ENCODE assay signal across 18 cellular contexts in genomic region chr7:96720843-96721242, GRCh38. TPM values are rescaled to one million over a fixed set of nuclear protein-coding genes. Genes with fewer than 3 reads are reported as not detected.
DNase-seq lines count a peak whose midpoint lies in the region; ATAC-seq and TF ChIP-seq lines count a peak whose summit lies in the region.
"Had no signal": no experiment of that assay in that cellular context is flagged by ENCODE, and none has a peak within 500 bp of the region (broad histone marks: within the 10 kb centered on the region; RNA-seq: fewer than 3 reads in every experiment).

No MANE protein-coding gene starts in this region.

- H3K27ac Mint-ChIP-seq in osteocyte (ENCODE audit: unreplicated experiment): peak overlapping the region; percentile 6
- H3K27ac Mint-ChIP-seq: activated T-helper 2 cell treated with anti-CD3 and anti-CD28 coated beads, Interferon-gamma antibody, Interleukin-2, Interleukin-4, amounts not matched to agents 10 μg/mL and 5 μg/mL and 100 μg/mL, durations not matched to agents 14 hours and 24 hours and 36 hours; H9; T-helper 17 cell had no signal

- CTCF ChIA-PET in HEK293 (lab: Yijun Ruan, JAX) (interaction anchor here (0.9 kb wide), 1 partner anchor 415 kb away, joined by 3 read pairs; no protein-coding TSS in a partner anchor), HEK293T (lab: Yijun Ruan, JAX) (no interaction called here)

- peaks cover 11% of the 10 kb centered on the region; the same call in 1 of the 2 replicates for H3K4me1 ChIP-seq in HEK293 (ENCODE audit: control insufficient read depth, insufficient read depth, low read length)
- H3K4me1 ChIP-seq: right atrium auricular region had no signal

- H3K4me1 Mint-ChIP-seq in osteocyte (ENCODE audit: unreplicated experiment): peaks cover 13% of the 10 kb centered on the region
- H3K4me1 Mint-ChIP-seq: neural crest cell, T-helper 17 cell had no signal

- no peaks in the 10 kb centered on the region for H3K36me3 ChIP-seq in HEK293 (ENCODE audit: control insufficient read depth in 2 of 2, insufficient read depth in 1 of 2, low read length in 2 of 2)
- H3K36me3 ChIP-seq: right atrium auricular region had no signal

- H3K9me3 Mint-ChIP-seq in osteocyte (ENCODE audit: unreplicated experiment): no peaks in the 10 kb centered on the region
- H3K9me3 Mint-ChIP-seq: activated T-helper 2 cell treated with anti-CD3 and anti-CD28 coated beads, Interferon-gamma antibody, Interleukin-2, Interleukin-4, amounts not matched to agents 10 μg/mL and 5 μg/mL and 100 μg/mL, durations not matched to agents 14 hours and 24 hours and 36 hours; neural crest cell had no signal

- H3K27me3 Mint-ChIP-seq in osteocyte (ENCODE audit: unreplicated experiment): peaks cover 36% of the 10 kb centered on the region

- POLR2A ChIA-PET in HEK293 (lab: Yijun Ruan, JAX) (no interaction called here), HEK293T (lab: Yijun Ruan, JAX) (no interaction called here)

- TF ChIP-seq CTCF in HEK293 (tag by site-specific recombination; IDR thresholded peaks at IDR 0.05) (no peak), epithelial cell of esophagus (IDR thresholded peaks at IDR 0.05; ENCODE audit: insufficient read depth, low read depth, low read length, missing control alignments) (no peak), osteocyte (IDR thresholded peaks at IDR 0.05) (no peak)

- H3K27ac ChIP-seq in HEK293 (ENCODE audit: extremely low read depth, low read depth, low read length): no peak overlapping the region
- H3K27ac ChIP-seq: right atrium auricular region had no signal

- DNase-seq in NOMO-1 treated with DMSO at 0.1 percent for 48 hours (lab: John Stamatoyannopoulos, UW; ENCODE audit: unreplicated experiment) (peak; percentile 18), epithelial cell of esophagus (ENCODE audit: low read depth) (peak; percentile 91), osteocyte (ENCODE audit: extremely low spot score, unreplicated experiment) (no peak), HEK293T (ENCODE audit: extremely low spot score) (no peak), NCI-H146 (lab: John Stamatoyannopoulos, UW) (no peak)
- no peak for DNase-seq in stimulated activated CD4-positive, alpha-beta T cell treated with anti-CD3 and anti-CD28 coated beads, Interleukin-2, amount 100 ng/mL, for 48 hours
- DNase-seq: glutamatergic neuron; H9; mesenchymal stem cell; MM.1S; NCI-H2081 treated with DMSO at 0.1 percent for 48 hours; stimulated activated CD4-positive, alpha-beta T cell treated with anti-CD3 and anti-CD28 coated beads, Interleukin-1b, Interleukin-23, amount 100 ng/mL, for 48 hours; T-helper 17 cell had no signal

- no peaks in the 10 kb centered on the region for H3K9me3 ChIP-seq in HEK293 (ENCODE audit: control insufficient read depth, insufficient read depth, low read depth, low read length)
- H3K9me3 ChIP-seq: right atrium auricular region had no signal

- H3K4me3 ChIP-seq in HEK293 (ENCODE audit: low read depth, low read length) (no peak overlapping the region), epithelial cell of esophagus (ENCODE audit: low read length) (no peak overlapping the region)
- H3K4me3 ChIP-seq: right atrium auricular region had no signal

- no peak overlapping the region for H3K4me3 Mint-ChIP-seq in osteocyte (ENCODE audit: unreplicated experiment)
- H3K4me3 Mint-ChIP-seq: H9, neural crest cell, T-helper 17 cell had no signal

- no peak for ATAC-seq in HG02884 (IDR thresholded peaks at IDR 0.05; ENCODE audit: unreplicated experiment)
- ATAC-seq: T-helper 17 cell had no signal

- H3K36me3 Mint-ChIP-seq in osteocyte (ENCODE audit: unreplicated experiment): no peaks in the 10 kb centered on the region

TF ChIP-seq in HEK293, 187 proteins besides CTCF, POLR2A, EP300 and RAD21 (continues in another document):
- TF ChIP-seq HOXC10 (CRISPR knock-in tag; IDR thresholded peaks at IDR 0.05) (no peak), ZNF561 (tag by site-specific recombination; IDR thresholded peaks at IDR 0.05; ENCODE audit: borderline replicate concordance) (0 out of 2 replicates have a peak, but pooled peaks have one; percentile 25), ZNF670 (tag by site-specific recombination; IDR thresholded peaks at IDR 0.05; ENCODE audit: low read depth) (no peak), ZNF677 (tag by site-specific recombination; IDR thresholded peaks at IDR 0.05) (no peak), KLF10 (tag by site-specific recombination; IDR thresholded peaks at IDR 0.05) (peak; percentile 69; the same call in 1 of the 2 replicates), GLI2 (tag by site-specific recombination; IDR thresholded peaks at IDR 0.05; ENCODE audit: borderline replicate concordance, low read depth) (no peak), ZNF513 (tag by site-specific recombination; IDR thresholded peaks at IDR 0.05) (no peak), ZNF549 (tag by site-specific recombination; IDR thresholded peaks at IDR 0.05) (no peak), ZNF133 (tag by site-specific recombination; IDR thresholded peaks at IDR 0.05) (no peak), ZNF324 (tag by site-specific recombination; IDR thresholded peaks at IDR 0.05) (no peak), ZNF416 (tag by site-specific recombination; IDR thresholded peaks at IDR 0.05) (no peak), MYNN (tag by site-specific recombination; IDR thresholded peaks at IDR 0.05; ENCODE audit: borderline replicate concordance) (no peak), ZNF449 (tag by site-specific recombination; IDR thresholded peaks at IDR 0.05) (peak; percentile 97)

TF ChIP-seq in HEK293T, 16 proteins besides CTCF, POLR2A, EP300 and RAD21:
- no peak for TF ChIP-seq HDGF (IDR thresholded peaks at IDR 0.05; ENCODE audit: borderline replicate concordance)
- TF ChIP-seq ELF4 (IDR thresholded peaks at IDR 0.05): no peak
- TF ChIP-seq PKNOX1 (IDR thresholded peaks at IDR 0.05): no peak
- TF ChIP-seq FOXA1 (IDR thresholded peaks at IDR 0.05): no peak
- TF ChIP-seq FOXK2 (IDR thresholded peaks at IDR 0.05): no peak
- no peak for TF ChIP-seq FOXM1 (IDR thresholded peaks at IDR 0.05; ENCODE audit: borderline replicate concordance)
- no peak for TF ChIP-seq BHLHE40 (IDR thresholded peaks at IDR 0.05; ENCODE audit: borderline replicate concordance)
- no peak for TF ChIP-seq ZNF384 (IDR thresholded peaks at IDR 0.05)
- TF ChIP-seq CTBP1 (IDR thresholded peaks at IDR 0.05; ENCODE audit: borderline replicate concordance): no peak
- no peak for TF ChIP-seq NFRKB (IDR thresholded peaks at IDR 0.05)
- TF ChIP-seq L3MBTL2 (conservative IDR thresholded peaks at IDR 0.05): no peak
- TF ChIP-seq TARDBP (IDR thresholded peaks at IDR 0.05): no peak
- no peak for TF ChIP-seq LEF1 (IDR thresholded peaks at IDR 0.05; ENCODE audit: borderline replicate concordance)

RNA-seq across cellular contexts. Expression of gene SEM1, which starts 11.2 kb away (rescaled TPM):
- 38.3 and 46.5 TPM in 2 replicates for total RNA-seq in osteocyte

Comparison
In these comparisons a context has a peak if more than half of its experiments do, and no peak if none do; other contexts are left out.
1. DNase-seq: peak in NOMO-1 treated with DMSO at 0.1 percent for 48 hours (single experiment) and epithelial cell of esophagus (single experiment); none in osteocyte (single experiment), HEK293T (single experiment), stimulated activated CD4-positive, alpha-beta T cell treated with anti-CD3 and anti-CD28 coated beads, Interleukin-2, amount 100 ng/mL, for 48 hours (0 of 2) and NCI-H146 (single experiment).